12 cellular contexts compared by ENCODE assay signal in genomic region chr10:74928742-74929191, GRCh38.
DNase-seq lines count a peak whose midpoint lies in the region; ATAC-seq, FAIRE-seq and TF ChIP-seq lines count a peak whose summit lies in the region.
"Had no signal": no experiment of that assay in that cellular context is flagged by ENCODE, and none has a peak within 500 bp of the region (broad histone marks: within the 10 kb centered on the region; RNA-seq: fewer than 3 reads in every experiment).

No MANE protein-coding gene starts in this region.

- TF ChIP-seq CTCF in left ventricle myocardium inferior (IDR thresholded peaks at IDR 0.05; ENCODE audit: borderline replicate concordance) (no peak), omental fat pad (IDR thresholded peaks at IDR 0.05) (no peak)

- H3K4me3 ChIP-seq in left ventricle myocardium inferior, result no peak overlapping the region

- ATAC-seq in left ventricle myocardium superior (no peak), omental fat pad (ENCODE audit: low FRiP score) (peak; percentile 24), GM18909 (IDR thresholded peaks at IDR 0.05; ENCODE audit: poor library complexity, unreplicated experiment) (no peak)

- no peaks in the 10 kb centered on the region for H3K36me3 ChIP-seq in left ventricle myocardium inferior

- FAIRE-seq in endometrium (lab: Jason Lieb, UNC), result peak; percentile 79

- no peaks in the 10 kb centered on the region for H3K9me3 ChIP-seq in left ventricle myocardium inferior (replicated peaks)

- H3K27me3 ChIP-seq in left ventricle myocardium inferior (ENCODE audit: low read depth), result no peaks in the 10 kb centered on the region

- no peak for DNase-seq in left ventricle myocardium inferior
- DNase-seq in left ventricle myocardium superior, result no peak
- DNase-seq in omental fat pad (ENCODE audit: low spot score), result no peak
- no peak for DNase-seq in NK-92 treated with Interleukin-12 subunit alpha and Interleukin-12 subunit beta, amount 100 ng/mL, for 24 hours (lab: John Stamatoyannopoulos, UW)
- no peak for DNase-seq in activated CD8-positive, alpha-beta memory T cell treated with anti-CD3 and anti-CD28 coated beads for 24 hours
- DNase-seq in germinal center (ENCODE audit: low spot score), result no peak
- DNase-seq: ACHN; activated CD4-positive, alpha-beta T cell treated with anti-CD3 and anti-CD28 coated beads for 1 hour; NCI-H1417; NCI-H446 treated with DMSO at 0.1 percent for 48 hours had no signal

- intact Hi-C loops in left ventricle myocardium inferior (cut with micrococcal nuclease), result no loop called here
- intact Hi-C loops in left ventricle myocardium superior (cut with micrococcal nuclease), result no loop called here

- H3K4me1 ChIP-seq in left ventricle myocardium inferior, result peaks cover 92% of the 10 kb centered on the region

- peak overlapping the region; percentile 54 for H3K27ac ChIP-seq in left ventricle myocardium inferior (replicated peaks)
